ENCODE assay signal across 30 cellular contexts in genomic region chr4:152989554-152989970, GRCh38.
"Had no signal": no experiment of that assay in that cellular context is flagged by ENCODE, and none has a peak within 500 bp of the region (broad histone marks: within the 10 kb centered on the region; RNA-seq: fewer than 3 reads in every experiment).

No MANE protein-coding gene starts in this region.

- H3K9me3 ChIP-seq: body of pancreas, breast epithelium had no signal

- DNase-seq: activated CD4-positive, alpha-beta memory T cell treated with anti-CD3 and anti-CD28 coated beads, Interleukin-2, amount 10 ng/mL, durations not matched to agents 7 days and 5 days; activated CD4-positive, alpha-beta T cell treated with anti-CD3 and anti-CD28 coated beads for 1 hour; activated CD4-positive, alpha-beta T cell treated with anti-CD3 and anti-CD28 coated beads for 48 hours; activated CD4-positive, CD25-positive, alpha-beta regulatory T cell; activated CD8-positive, alpha-beta memory T cell treated with anti-CD3 and anti-CD28 coated beads for 24 hours; activated CD8-positive, alpha-beta memory T cell treated with anti-CD3 and anti-CD28 coated beads, Interleukin-2, amount 10 ng/mL, durations not matched to agents 7 days and 5 days; activated CD8-positive, alpha-beta memory T cell treated with anti-CD3 and anti-CD28 coated beads, Interleukin-2, amount 50 U/mL, for 48 hours; activated effector memory CD4-positive, alpha-beta T cell treated with Interleukin-2 at 50 U/mL for 16 hours; activated naive CD4-positive, alpha-beta T cell treated with anti-CD3 and anti-CD28 coated beads, Interleukin-2, amount 10 ng/mL, durations not matched to agents 7 days and 5 days; activated T-cell treated with anti-CD3 and anti-CD28 coated beads, Interleukin-2, amount 50 U/mL, for 48 hours; amygdala; body of pancreas; MM.1S; NCI-H1092 treated with DMSO at 0.1 percent for 48 hours; NCI-H187; NCI-H2029 treated with DMSO at 0.1 percent for 48 hours; NCI-H2107; NCI-H2171; NCI-H510A; NCI-H526; PC-9; Right ventricle myocardium superior; SW 1271; T-helper 1 cell; T-helper 2 cell; T-helper 9 cell had no signal

- ATAC-seq: activated CD8-positive, alpha-beta memory T cell treated with anti-CD3 and anti-CD28 coated beads, Interleukin-2, amount 10 ng/mL, durations not matched to agents 7 days and 5 days; body of pancreas had no signal

- H3K27ac Mint-ChIP-seq: activated CD4-positive, alpha-beta memory T cell treated with anti-CD3 and anti-CD28 coated beads, Interleukin-2, amount 10 ng/mL, durations not matched to agents 7 days and 5 days; activated CD8-positive, alpha-beta memory T cell treated with anti-CD3 and anti-CD28 coated beads, Interleukin-2, amount 10 ng/mL, durations not matched to agents 7 days and 5 days; activated naive CD4-positive, alpha-beta T cell treated with anti-CD3 and anti-CD28 coated beads, Interleukin-2, amount 10 ng/mL, durations not matched to agents 7 days and 5 days; activated naive CD8-positive, alpha-beta T cell had no signal

- H2AFZ ChIP-seq: PC-9 had no signal

- H3K4me3 ChIP-seq: body of pancreas, breast epithelium, PC-9 had no signal

- H3K4me2 ChIP-seq: KMS-11, PC-9 had no signal

- H3K4me1 Mint-ChIP-seq: activated CD4-positive, alpha-beta memory T cell treated with anti-CD3 and anti-CD28 coated beads, Interleukin-2, amount 10 ng/mL, durations not matched to agents 7 days and 5 days; activated CD8-positive, alpha-beta memory T cell treated with anti-CD3 and anti-CD28 coated beads, Interleukin-2, amount 10 ng/mL, durations not matched to agents 7 days and 5 days; activated naive CD4-positive, alpha-beta T cell treated with anti-CD3 and anti-CD28 coated beads, Interleukin-2, amount 10 ng/mL, durations not matched to agents 7 days and 5 days had no signal

- H3K9me3 Mint-ChIP-seq: activated CD4-positive, alpha-beta memory T cell treated with anti-CD3 and anti-CD28 coated beads, Interleukin-2, amount 10 ng/mL, durations not matched to agents 7 days and 5 days; activated naive CD4-positive, alpha-beta T cell treated with anti-CD3 and anti-CD28 coated beads, Interleukin-2, amount 10 ng/mL, durations not matched to agents 7 days and 5 days had no signal

- H3K36me3 ChIP-seq: breast epithelium had no signal

- H3K4me3 Mint-ChIP-seq: activated CD4-positive, alpha-beta memory T cell treated with anti-CD3 and anti-CD28 coated beads, Interleukin-2, amount 10 ng/mL, durations not matched to agents 7 days and 5 days; activated CD8-positive, alpha-beta memory T cell treated with anti-CD3 and anti-CD28 coated beads, Interleukin-2, amount 10 ng/mL, durations not matched to agents 7 days and 5 days; activated naive CD4-positive, alpha-beta T cell treated with anti-CD3 and anti-CD28 coated beads, Interleukin-2, amount 10 ng/mL, durations not matched to agents 7 days and 5 days; activated naive CD8-positive, alpha-beta T cell had no signal

- H3K27me3 ChIP-seq: body of pancreas, breast epithelium had no signal

- H3K36me3 Mint-ChIP-seq: activated CD8-positive, alpha-beta memory T cell treated with anti-CD3 and anti-CD28 coated beads, Interleukin-2, amount 10 ng/mL, durations not matched to agents 7 days and 5 days; activated naive CD4-positive, alpha-beta T cell treated with anti-CD3 and anti-CD28 coated beads, Interleukin-2, amount 10 ng/mL, durations not matched to agents 7 days and 5 days; activated naive CD8-positive, alpha-beta T cell had no signal

- H3K27ac ChIP-seq: body of pancreas, breast epithelium, KMS-11, PC-9, VCaP had no signal

- H3K9ac ChIP-seq: KMS-11 had no signal

- H3K4me1 ChIP-seq: body of pancreas, breast epithelium had no signal

- H3K27me3 Mint-ChIP-seq: activated CD4-positive, alpha-beta memory T cell treated with anti-CD3 and anti-CD28 coated beads, Interleukin-2, amount 10 ng/mL, durations not matched to agents 7 days and 5 days; activated naive CD8-positive, alpha-beta T cell had no signal
